Comparison of ENCODE assay signal across 1 cellular context in genomic region chr2:30165050-30165520, GRCh38.
TF ChIP-seq lines count a peak whose summit lies in the region.

No MANE protein-coding gene starts in this region.

TF ChIP-seq in HepG2, 621 proteins besides CTCF, POLR2A, EP300 and RAD21 (continued from another document and continues in another):
- TF ChIP-seq, protein P1, sequence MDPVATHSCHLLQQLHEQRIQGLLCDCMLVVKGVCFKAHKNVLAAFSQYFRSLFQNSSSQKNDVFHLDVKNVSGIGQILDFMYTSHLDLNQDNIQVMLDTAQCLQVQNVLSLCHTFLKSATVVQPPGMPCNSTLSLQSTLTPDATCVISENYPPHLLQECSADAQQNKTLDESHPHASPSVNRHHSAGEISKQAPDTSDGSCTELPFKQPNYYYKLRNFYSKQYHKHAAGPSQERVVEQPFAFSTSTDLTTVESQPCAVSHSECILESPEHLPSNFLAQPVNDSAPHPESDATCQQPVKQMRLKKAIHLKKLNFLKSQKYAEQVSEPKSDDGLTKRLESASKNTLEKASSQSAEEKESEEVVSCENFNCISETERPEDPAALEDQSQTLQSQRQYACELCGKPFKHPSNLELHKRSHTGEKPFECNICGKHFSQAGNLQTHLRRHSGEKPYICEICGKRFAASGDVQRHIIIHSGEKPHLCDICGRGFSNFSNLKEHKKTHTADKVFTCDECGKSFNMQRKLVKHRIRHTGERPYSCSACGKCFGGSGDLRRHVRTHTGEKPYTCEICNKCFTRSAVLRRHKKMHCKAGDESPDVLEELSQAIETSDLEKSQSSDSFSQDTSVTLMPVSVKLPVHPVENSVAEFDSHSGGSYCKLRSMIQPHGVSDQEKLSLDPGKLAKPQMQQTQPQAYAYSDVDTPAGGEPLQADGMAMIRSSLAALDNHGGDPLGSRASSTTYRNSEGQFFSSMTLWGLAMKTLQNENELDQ (CRISPR knock-in tag; IDR thresholded peaks at IDR 0.05; ENCODE audit: borderline replicate concordance): 0 out of 2 replicates have a peak, but pooled peaks have one; percentile 28
- TF ChIP-seq, protein P2, sequence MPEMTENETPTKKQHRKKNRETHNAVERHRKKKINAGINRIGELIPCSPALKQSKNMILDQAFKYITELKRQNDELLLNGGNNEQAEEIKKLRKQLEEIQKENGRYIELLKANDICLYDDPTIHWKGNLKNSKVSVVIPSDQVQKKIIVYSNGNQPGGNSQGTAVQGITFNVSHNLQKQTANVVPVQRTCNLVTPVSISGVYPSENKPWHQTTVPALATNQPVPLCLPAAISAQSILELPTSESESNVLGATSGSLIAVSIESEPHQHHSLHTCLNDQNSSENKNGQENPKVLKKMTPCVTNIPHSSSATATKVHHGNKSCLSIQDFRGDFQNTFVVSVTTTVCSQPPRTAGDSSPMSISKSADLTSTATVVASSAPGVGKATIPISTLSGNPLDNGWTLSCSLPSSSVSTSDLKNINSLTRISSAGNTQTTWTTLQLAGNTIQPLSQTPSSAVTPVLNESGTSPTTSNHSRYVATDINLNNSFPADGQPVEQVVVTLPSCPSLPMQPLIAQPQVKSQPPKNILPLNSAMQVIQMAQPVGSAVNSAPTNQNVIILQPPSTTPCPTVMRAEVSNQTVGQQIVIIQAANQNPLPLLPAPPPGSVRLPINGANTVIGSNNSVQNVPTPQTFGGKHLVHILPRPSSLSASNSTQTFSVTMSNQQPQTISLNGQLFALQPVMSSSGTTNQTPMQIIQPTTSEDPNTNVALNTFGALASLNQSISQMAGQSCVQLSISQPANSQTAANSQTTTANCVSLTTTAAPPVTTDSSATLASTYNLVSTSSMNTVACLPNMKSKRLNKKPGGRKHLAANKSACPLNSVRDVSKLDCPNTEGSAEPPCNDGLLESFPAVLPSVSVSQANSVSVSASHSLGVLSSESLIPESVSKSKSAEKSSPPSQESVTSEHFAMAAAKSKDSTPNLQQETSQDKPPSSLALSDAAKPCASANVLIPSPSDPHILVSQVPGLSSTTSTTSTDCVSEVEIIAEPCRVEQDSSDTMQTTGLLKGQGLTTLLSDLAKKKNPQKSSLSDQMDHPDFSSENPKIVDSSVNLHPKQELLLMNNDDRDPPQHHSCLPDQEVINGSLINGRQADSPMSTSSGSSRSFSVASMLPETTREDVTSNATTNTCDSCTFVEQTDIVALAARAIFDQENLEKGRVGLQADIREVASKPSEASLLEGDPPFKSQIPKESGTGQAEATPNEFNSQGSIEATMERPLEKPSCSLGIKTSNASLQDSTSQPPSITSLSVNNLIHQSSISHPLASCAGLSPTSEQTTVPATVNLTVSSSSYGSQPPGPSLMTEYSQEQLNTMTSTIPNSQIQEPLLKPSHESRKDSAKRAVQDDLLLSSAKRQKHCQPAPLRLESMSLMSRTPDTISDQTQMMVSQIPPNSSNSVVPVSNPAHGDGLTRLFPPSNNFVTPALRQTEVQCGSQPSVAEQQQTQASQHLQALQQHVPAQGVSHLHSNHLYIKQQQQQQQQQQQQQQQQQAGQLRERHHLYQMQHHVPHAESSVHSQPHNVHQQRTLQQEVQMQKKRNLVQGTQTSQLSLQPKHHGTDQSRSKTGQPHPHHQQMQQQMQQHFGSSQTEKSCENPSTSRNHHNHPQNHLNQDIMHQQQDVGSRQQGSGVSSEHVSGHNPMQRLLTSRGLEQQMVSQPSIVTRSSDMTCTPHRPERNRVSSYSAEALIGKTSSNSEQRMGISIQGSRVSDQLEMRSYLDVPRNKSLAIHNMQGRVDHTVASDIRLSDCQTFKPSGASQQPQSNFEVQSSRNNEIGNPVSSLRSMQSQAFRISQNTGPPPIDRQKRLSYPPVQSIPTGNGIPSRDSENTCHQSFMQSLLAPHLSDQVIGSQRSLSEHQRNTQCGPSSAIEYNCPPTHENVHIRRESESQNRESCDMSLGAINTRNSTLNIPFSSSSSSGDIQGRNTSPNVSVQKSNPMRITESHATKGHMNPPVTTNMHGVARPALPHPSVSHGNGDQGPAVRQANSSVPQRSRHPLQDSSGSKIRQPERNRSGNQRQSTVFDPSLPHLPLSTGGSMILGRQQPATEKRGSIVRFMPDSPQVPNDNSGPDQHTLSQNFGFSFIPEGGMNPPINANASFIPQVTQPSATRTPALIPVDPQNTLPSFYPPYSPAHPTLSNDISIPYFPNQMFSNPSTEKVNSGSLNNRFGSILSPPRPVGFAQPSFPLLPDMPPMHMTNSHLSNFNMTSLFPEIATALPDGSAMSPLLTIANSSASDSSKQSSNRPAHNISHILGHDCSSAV (CRISPR knock-in tag; IDR thresholded peaks at IDR 0.05; ENCODE audit: borderline replicate concordance): no peak
- no peak for TF ChIP-seq HOXA7 (CRISPR knock-in tag; IDR thresholded peaks at IDR 0.05)
- no peak for TF ChIP-seq AHR (CRISPR knock-in tag; IDR thresholded peaks at IDR 0.05)
- TF ChIP-seq, protein P3, sequence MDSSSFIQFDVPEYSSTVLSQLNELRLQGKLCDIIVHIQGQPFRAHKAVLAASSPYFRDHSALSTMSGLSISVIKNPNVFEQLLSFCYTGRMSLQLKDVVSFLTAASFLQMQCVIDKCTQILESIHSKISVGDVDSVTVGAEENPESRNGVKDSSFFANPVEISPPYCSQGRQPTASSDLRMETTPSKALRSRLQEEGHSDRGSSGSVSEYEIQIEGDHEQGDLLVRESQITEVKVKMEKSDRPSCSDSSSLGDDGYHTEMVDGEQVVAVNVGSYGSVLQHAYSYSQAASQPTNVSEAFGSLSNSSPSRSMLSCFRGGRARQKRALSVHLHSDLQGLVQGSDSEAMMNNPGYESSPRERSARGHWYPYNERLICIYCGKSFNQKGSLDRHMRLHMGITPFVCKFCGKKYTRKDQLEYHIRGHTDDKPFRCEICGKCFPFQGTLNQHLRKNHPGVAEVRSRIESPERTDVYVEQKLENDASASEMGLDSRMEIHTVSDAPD (CRISPR knock-in tag; IDR thresholded peaks at IDR 0.05): no peak
- no peak for TF ChIP-seq REXO4 (CRISPR knock-in tag; IDR thresholded peaks at IDR 0.05; ENCODE audit: borderline replicate concordance)
- TF ChIP-seq GZF1 (CRISPR knock-in tag; IDR thresholded peaks at IDR 0.05): no peak
- no peak for TF ChIP-seq REL (CRISPR knock-in tag; conservative IDR thresholded peaks at IDR 0.05)
- no peak for TF ChIP-seq ZNF253 (CRISPR knock-in tag; IDR thresholded peaks at IDR 0.05; ENCODE audit: borderline replicate concordance)
- no peak for TF ChIP-seq SSRP1 (CRISPR knock-in tag; IDR thresholded peaks at IDR 0.05)
- TF ChIP-seq THAP11 (CRISPR knock-in tag; IDR thresholded peaks at IDR 0.05): peak; percentile 41
- TF ChIP-seq ZNF296 (CRISPR knock-in tag; conservative IDR thresholded peaks at IDR 0.05): no peak
- no peak for TF ChIP-seq ZMYM2 (CRISPR knock-in tag; IDR thresholded peaks at IDR 0.05)
- no peak for TF ChIP-seq KLF9 (CRISPR knock-in tag; IDR thresholded peaks at IDR 0.05; ENCODE audit: low read depth)
- TF ChIP-seq TEAD3 (CRISPR knock-in tag; optimal IDR thresholded peaks at IDR 0.05; ENCODE audit: borderline replicate concordance): peak; percentile 36
- TF ChIP-seq ZNF616 (CRISPR knock-in tag; IDR thresholded peaks at IDR 0.05; ENCODE audit: low read depth): no peak
- TF ChIP-seq, protein P4, sequence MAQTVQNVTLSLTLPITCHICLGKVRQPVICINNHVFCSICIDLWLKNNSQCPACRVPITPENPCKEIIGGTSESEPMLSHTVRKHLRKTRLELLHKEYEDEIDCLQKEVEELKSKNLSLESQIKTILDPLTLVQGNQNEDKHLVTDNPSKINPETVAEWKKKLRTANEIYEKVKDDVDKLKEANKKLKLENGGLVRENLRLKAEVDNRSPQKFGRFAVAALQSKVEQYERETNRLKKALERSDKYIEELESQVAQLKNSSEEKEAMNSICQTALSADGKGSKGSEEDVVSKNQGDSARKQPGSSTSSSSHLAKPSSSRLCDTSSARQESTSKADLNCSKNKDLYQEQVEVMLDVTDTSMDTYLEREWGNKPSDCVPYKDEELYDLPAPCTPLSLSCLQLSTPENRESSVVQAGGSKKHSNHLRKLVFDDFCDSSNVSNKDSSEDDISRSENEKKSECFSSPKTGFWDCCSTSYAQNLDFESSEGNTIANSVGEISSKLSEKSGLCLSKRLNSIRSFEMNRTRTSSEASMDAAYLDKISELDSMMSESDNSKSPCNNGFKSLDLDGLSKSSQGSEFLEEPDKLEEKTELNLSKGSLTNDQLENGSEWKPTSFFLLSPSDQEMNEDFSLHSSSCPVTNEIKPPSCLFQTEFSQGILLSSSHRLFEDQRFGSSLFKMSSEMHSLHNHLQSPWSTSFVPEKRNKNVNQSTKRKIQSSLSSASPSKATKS (CRISPR knock-in tag; IDR thresholded peaks at IDR 0.05): no peak
- no peak for TF ChIP-seq NCOA1 (CRISPR knock-in tag; IDR thresholded peaks at IDR 0.05)
- no peak for TF ChIP-seq ZNF329 (CRISPR knock-in tag; IDR thresholded peaks at IDR 0.05; ENCODE audit: low read depth)
- TF ChIP-seq MAZ (IDR thresholded peaks at IDR 0.05; ENCODE audit: borderline replicate concordance, low read depth, low read length): no peak
- 0 out of 2 replicates have a peak, but pooled peaks have one; percentile 14 for TF ChIP-seq MAZ (CRISPR knock-in tag; IDR thresholded peaks at IDR 0.05; ENCODE audit: low read depth)
- no peak for TF ChIP-seq ATF3 (CRISPR knock-in tag; IDR thresholded peaks at IDR 0.05)
- TF ChIP-seq HOXA9 (CRISPR knock-in tag; IDR thresholded peaks at IDR 0.05; ENCODE audit: borderline replicate concordance): no peak
- 0 out of 2 replicates have a peak, but pooled peaks have one; percentile 32 for TF ChIP-seq GATAD1 (CRISPR knock-in tag; IDR thresholded peaks at IDR 0.05)
- TF ChIP-seq ZBTB25 (CRISPR knock-in tag; IDR thresholded peaks at IDR 0.05): 0 out of 2 replicates have a peak, but pooled peaks have one; percentile 37
- TF ChIP-seq MATR3 (CRISPR knock-in tag; IDR thresholded peaks at IDR 0.05): no peak
- TF ChIP-seq HMGXB4 (CRISPR knock-in tag; IDR thresholded peaks at IDR 0.05; ENCODE audit: borderline replicate concordance in 1 of 2, low read depth in 1 of 2): peak; percentile 60 to 65; a peak in 3 of 4 replicates
- TF ChIP-seq, protein P5, sequence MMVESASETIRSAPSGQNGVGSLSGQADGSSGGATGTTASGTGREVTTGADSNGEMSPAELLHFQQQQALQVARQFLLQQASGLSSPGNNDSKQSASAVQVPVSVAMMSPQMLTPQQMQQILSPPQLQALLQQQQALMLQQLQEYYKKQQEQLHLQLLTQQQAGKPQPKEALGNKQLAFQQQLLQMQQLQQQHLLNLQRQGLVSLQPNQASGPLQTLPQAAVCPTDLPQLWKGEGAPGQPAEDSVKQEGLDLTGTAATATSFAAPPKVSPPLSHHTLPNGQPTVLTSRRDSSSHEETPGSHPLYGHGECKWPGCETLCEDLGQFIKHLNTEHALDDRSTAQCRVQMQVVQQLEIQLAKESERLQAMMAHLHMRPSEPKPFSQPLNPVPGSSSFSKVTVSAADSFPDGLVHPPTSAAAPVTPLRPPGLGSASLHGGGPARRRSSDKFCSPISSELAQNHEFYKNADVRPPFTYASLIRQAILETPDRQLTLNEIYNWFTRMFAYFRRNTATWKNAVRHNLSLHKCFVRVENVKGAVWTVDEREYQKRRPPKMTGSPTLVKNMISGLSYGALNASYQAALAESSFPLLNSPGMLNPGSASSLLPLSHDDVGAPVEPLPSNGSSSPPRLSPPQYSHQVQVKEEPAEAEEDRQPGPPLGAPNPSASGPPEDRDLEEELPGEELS (CRISPR knock-in tag; IDR thresholded peaks at IDR 0.05): no peak
- TF ChIP-seq, protein P6, sequence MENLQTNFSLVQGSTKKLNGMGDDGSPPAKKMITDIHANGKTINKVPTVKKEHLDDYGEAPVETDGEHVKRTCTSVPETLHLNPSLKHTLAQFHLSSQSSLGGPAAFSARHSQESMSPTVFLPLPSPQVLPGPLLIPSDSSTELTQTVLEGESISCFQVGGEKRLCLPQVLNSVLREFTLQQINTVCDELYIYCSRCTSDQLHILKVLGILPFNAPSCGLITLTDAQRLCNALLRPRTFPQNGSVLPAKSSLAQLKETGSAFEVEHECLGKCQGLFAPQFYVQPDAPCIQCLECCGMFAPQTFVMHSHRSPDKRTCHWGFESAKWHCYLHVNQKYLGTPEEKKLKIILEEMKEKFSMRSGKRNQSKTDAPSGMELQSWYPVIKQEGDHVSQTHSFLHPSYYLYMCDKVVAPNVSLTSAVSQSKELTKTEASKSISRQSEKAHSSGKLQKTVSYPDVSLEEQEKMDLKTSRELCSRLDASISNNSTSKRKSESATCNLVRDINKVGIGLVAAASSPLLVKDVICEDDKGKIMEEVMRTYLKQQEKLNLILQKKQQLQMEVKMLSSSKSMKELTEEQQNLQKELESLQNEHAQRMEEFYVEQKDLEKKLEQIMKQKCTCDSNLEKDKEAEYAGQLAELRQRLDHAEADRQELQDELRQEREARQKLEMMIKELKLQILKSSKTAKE (CRISPR knock-in tag; IDR thresholded peaks at IDR 0.05; ENCODE audit: borderline replicate concordance): no peak
- TF ChIP-seq CEBPB (IDR thresholded peaks at IDR 0.05; ENCODE audit: borderline replicate concordance, low read depth, low read length): peak; percentile 61; the same call in 1 of the 2 replicates
- no peak for TF ChIP-seq SMAD3 (CRISPR knock-in tag; IDR thresholded peaks at IDR 0.05)
- peak; percentile 39; the same call in 1 of the 2 replicates for TF ChIP-seq MIXL1 (CRISPR knock-in tag; IDR thresholded peaks at IDR 0.05)
